Comparison of ENCODE assay signal across 33 cellular contexts in the genomic region with DNA sequence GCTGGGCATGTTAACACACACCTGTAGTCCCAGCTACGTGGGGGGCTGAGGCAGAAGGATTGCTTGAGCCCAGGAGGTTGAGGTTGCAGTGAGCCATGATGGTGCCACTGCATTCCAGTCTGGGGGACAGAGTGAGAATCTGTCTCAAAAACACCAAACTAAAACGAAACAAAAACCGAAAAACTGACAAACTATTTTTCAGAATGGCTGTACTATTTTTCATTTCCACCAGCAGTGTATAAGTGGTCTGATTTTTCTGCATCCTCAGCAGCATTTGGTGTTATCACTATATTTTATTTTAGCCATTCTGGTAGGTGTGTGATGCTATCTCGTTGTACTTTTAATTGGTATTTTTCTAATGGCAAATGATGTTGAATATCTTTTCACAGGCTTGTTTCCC.
"Had no signal": no experiment of that assay in that cellular context is flagged by ENCODE, and none has a peak within 500 bp of the region (broad histone marks: within the 10 kb centered on the region; RNA-seq: fewer than 3 reads in every experiment).

No MANE protein-coding gene starts in this region.

- H3K27ac ChIP-seq: adrenal gland, ascending aorta, body of pancreas, brain microvascular endothelial cell, breast epithelium, cardiac muscle cell had no signal

- H3K36me3 ChIP-seq: adrenal gland, ascending aorta, brain microvascular endothelial cell, breast epithelium, cardiac muscle cell had no signal

- DNase-seq: activated effector memory CD4-positive, alpha-beta T cell treated with anti-CD3 and anti-CD28 coated beads, Interleukin-2, amount 50 U/mL, for 16 hours; activated effector memory CD4-positive, alpha-beta T cell treated with Interleukin-2 at 50 U/mL for 16 hours; activated gamma-delta T cell; activated gamma-delta T cell treated with Interleukin-2 at 50 U/mL for 16 hours; activated naive CD4-positive, alpha-beta T cell; activated naive CD4-positive, alpha-beta T cell treated with anti-CD3 and anti-CD28 coated beads for 36 hours; activated naive CD4-positive, alpha-beta T cell treated with anti-CD3 and anti-CD28 coated beads, Interleukin-2, amount 10 ng/mL, durations not matched to agents 7 days and 5 days; activated naive CD4-positive, alpha-beta T cell treated with anti-CD3 and anti-CD28 coated beads, Interleukin-2, amount 50 U/mL, for 16 hours; activated naive CD4-positive, alpha-beta T cell treated with Interleukin-2 at 50 U/mL for 16 hours; activated naive CD8-positive, alpha-beta T cell treated with anti-CD3 and anti-CD28 coated beads for 36 hours; activated naive CD8-positive, alpha-beta T cell treated with anti-CD3 and anti-CD28 coated beads, Interleukin-2, amount 10 ng/mL, durations not matched to agents 7 days and 5 days; activated naive CD8-positive, alpha-beta T cell treated with anti-CD3 and anti-CD28 coated beads, Interleukin-2, amount 50 U/mL, for 24 hours; activated T-cell treated with anti-CD3 and anti-CD28 coated beads, Interleukin-2, amount 50 U/mL, for 24 hours; activated T-cell treated with anti-CD3 and anti-CD28 coated beads, Interleukin-2, amount 50 U/mL, for 4 hours; activated T-cell treated with anti-CD3 and anti-CD28 coated beads, Interleukin-2, amount 50 U/mL, for 48 hours; activated T-cell treated with anti-CD3 and anti-CD28 coated beads, Interleukin-2, amount 50 U/mL, for 72 hours; adrenal gland; amniotic stem cell; amygdala; anterior cingulate cortex; aorta; body of pancreas; brain microvascular endothelial cell; caudate nucleus; central memory CD4-positive, alpha-beta T cell; cerebellar nuclear complex had no signal

- FAIRE-seq: astrocyte, bronchial epithelial cell had no signal

- ATAC-seq: activated naive CD4-positive, alpha-beta T cell treated with anti-CD3 and anti-CD28 coated beads, Interleukin-2, amount 50 U/mL, for 72 hours; activated naive CD8-positive, alpha-beta T cell treated with anti-CD3 and anti-CD28 coated beads, Interleukin-2, amount 50 U/mL, for 24 hours; activated T-cell treated with anti-CD3 and anti-CD28 coated beads, Interleukin-2, amount 50 U/mL, for 4 hours; activated T-cell treated with anti-CD3 and anti-CD28 coated beads, Interleukin-2, amount 50 U/mL, for 72 hours; activated T-helper 17 cell treated with anti-CD3 and anti-CD28 coated beads, Interleukin-2, amount 50 U/mL, for 72 hours; body of pancreas had no signal

- H3K9me3 ChIP-seq: adrenal gland, ascending aorta, body of pancreas had no signal

- H3K4me3 ChIP-seq: adrenal gland, ascending aorta, body of pancreas, breast epithelium, cardiac muscle cell had no signal

- H3K27me3 ChIP-seq: ascending aorta, body of pancreas, brain microvascular endothelial cell, breast epithelium, cardiac muscle cell had no signal

- H3K4me1 ChIP-seq: ascending aorta, breast epithelium had no signal
